ENCODE assay signal across 8 cellular contexts in genomic region chr2:53970898-53971681, GRCh38. TPM values are rescaled to one million over a fixed set of nuclear protein-coding genes. Genes with fewer than 3 reads are reported as not detected.
DNase-seq lines count a peak whose midpoint lies in the region; ATAC-seq and TF ChIP-seq lines count a peak whose summit lies in the region.

PSME4 (minus strand) TSS chr2:53970993; CDS start chr2:53970784, 209 bp downstream.

- DNase-seq in DMS53 (lab: John Stamatoyannopoulos, UW) (peak; percentile 96), KBM-7 (peak; percentile 78), Panc1 (ENCODE audit: low read depth, low spot score) (no peak), esophagus muscularis mucosa (ENCODE audit: extremely low spot score) (peak; percentile 98)
- peak; percentile 96 to 97 for DNase-seq in activated T-cell treated with anti-CD3 and anti-CD28 coated beads, Interleukin-2, amount 50 U/mL, for 48 hours
- DNase-seq in stimulated activated CD8-positive, alpha-beta memory T cell treated with anti-CD3 and anti-CD28 coated beads, Interleukin-7, amount 100 ng/mL, for 1 hour (ENCODE audit: low read depth in 2 of 2): peak; percentile 90 to 91

- in situ Hi-C loops in KBM-7 (cut with MboI; ENCODE audit: low pct_unique_long_range_greater_than_20kb, low sequenced_read_pairs) (no loop called here), Panc1 (cut with HindIII; ENCODE audit: low pct_unique_long_range_greater_than_20kb, low sequenced_read_pairs) (no loop called here)

- H3K9ac ChIP-seq in muscle layer of colon (ENCODE audit: low read length): peak within 1 kb of the TSS; percentile 78

- H3K27ac ChIP-seq in Panc1 (ENCODE audit: low read length): peak within 1 kb of the TSS; percentile 95
- H3K27ac ChIP-seq in esophagus muscularis mucosa (replicated peaks in 1 of 4): peak within 1 kb of the TSS; percentile 96 to 99 (median 98)
- H3K27ac ChIP-seq in muscle layer of colon (ENCODE audit: low read depth, low read length): peak within 1 kb of the TSS; percentile 96

- H3K27me3 ChIP-seq in Panc1 (ENCODE audit: control insufficient read depth, insufficient read depth, low read length) (no peaks in the 10 kb centered on the region), esophagus muscularis mucosa (peaks cover 0 to 5% (median 0%) of the 10 kb centered on the region in 4 donors), muscle layer of colon (ENCODE audit: control insufficient read depth in 1 of 2, insufficient read depth in 2 of 2, low read length in 2 of 2) (no peaks in the 10 kb centered on the region)

- no peaks in the 10 kb centered on the region; the same call in 1 of the 2 replicates for H3K36me3 ChIP-seq in Panc1 (ENCODE audit: control insufficient read depth, insufficient read depth, low read length)
- peaks cover 2 to 23% (median 22%) of the 10 kb centered on the region in 4 donors for H3K36me3 ChIP-seq in esophagus muscularis mucosa
- peaks cover 19% of the 10 kb centered on the region for H3K36me3 ChIP-seq in muscle layer of colon (ENCODE audit: insufficient read depth, low read length)

- WGBS in esophagus muscularis mucosa: under 1% methylated on average over 23 of the region's 61 CpGs

- H3K9me3 ChIP-seq in Panc1 (ENCODE audit: control insufficient read depth, insufficient read depth, low read depth, low read length) (no peaks in the 10 kb centered on the region), esophagus muscularis mucosa (no peaks in the 10 kb centered on the region), muscle layer of colon (ENCODE audit: low read length) (no peaks in the 10 kb centered on the region)

- no peak for TF ChIP-seq CTCF in Panc1 (IDR thresholded peaks at IDR 0.05)
- no peak for TF ChIP-seq CTCF in esophagus muscularis mucosa (IDR thresholded peaks at IDR 0.05)

- TF ChIP-seq POLR2A in esophagus muscularis mucosa (IDR thresholded peaks at IDR 0.05; ENCODE audit: low read depth): peak; percentile 98

- TF ChIP-seq EP300 in esophagus muscularis mucosa (IDR thresholded peaks at IDR 0.05): no peak

- H3K4me1 ChIP-seq in Panc1 (ENCODE audit: control insufficient read depth, insufficient read depth, low read length) (peaks cover 8% of the 10 kb centered on the region), esophagus muscularis mucosa (peaks cover 16 to 50% (median 47%) of the 10 kb centered on the region in 4 donors), muscle layer of colon (ENCODE audit: insufficient read depth, low read length) (peaks cover 19% of the 10 kb centered on the region)

- POLR2A ChIA-PET in Panc1 (lab: Charles Lee): interaction anchor here (0.6 kb wide), 3 partner anchors 147 to 1003 kb away, joined by 3 to 4 read pairs (median 3); no protein-coding TSS in a partner anchor

- no TSS peak for BruUV-seq in Panc1 (replicated peaks; lab: Mats Ljungman, UMichigan)

- intact Hi-C loops in Panc1 (cut with micrococcal nuclease; ENCODE audit: unreplicated experiment): no loop called here
- intact Hi-C loops in esophagus muscularis mucosa (cut with DNase I): no loop called here

- ATAC-seq in GM21717 (IDR thresholded peaks at IDR 0.05; ENCODE audit: unreplicated experiment): peak; percentile 85
- ATAC-seq in Panc1: peak; percentile 97

- H3K4me3 ChIP-seq in Panc1 (ENCODE audit: low read depth in 2 of 2, low read length in 2 of 2) (peak within 1 kb of the TSS; percentile 91 to 100), esophagus muscularis mucosa (peak within 1 kb of the TSS; percentile 76 to 96 (median 94)), muscle layer of colon (ENCODE audit: low read depth in 1 of 2, low read length in 2 of 2) (peak within 1 kb of the TSS; percentile 89 to 97)

- CTCF ChIA-PET in Panc1 (lab: Charles Lee): interaction anchor here (0.7 kb wide), 1 partner anchor 491 kb away, joined by 3 read pairs; no protein-coding TSS in a partner anchor

RNA-seq across cellular contexts. Expression of gene PSME4, which starts in this region (rescaled TPM):
- 63.2 TPM for total RNA-seq in Panc1 (2021; ENCODE audit: unreplicated experiment)
- 28.0 TPM for polyA plus RNA-seq in Panc1 (2012; ENCODE audit: insufficient read length)
- 10 to 100 TPM; 47.5 to 65.8 (median 48.3) TPM for total RNA-seq in esophagus muscularis mucosa
